Comparison of ENCODE assay signal across 8 cellular contexts in genomic region chr6:110875548-110876169, GRCh38. TPM values are rescaled to one million over a fixed set of nuclear protein-coding genes. Genes with fewer than 3 reads are reported as not detected.
A peak's percentile ranks its signal among the peaks of the same experiment; 100 is the strongest.
DNase-seq lines count a peak whose midpoint lies in the region; ATAC-seq and TF ChIP-seq lines count a peak whose summit lies in the region.

No MANE protein-coding gene starts in this region.

- H3K9me3 ChIP-seq in HCT116 (ENCODE audit: control insufficient read depth in 1 of 2, insufficient read depth in 1 of 2, low read depth in 1 of 2, low read length in 2 of 2), result no peaks in the 10 kb centered on the region
- H3K9me3 ChIP-seq in mucosa of rectum (ENCODE audit: control insufficient read depth in 2 of 2, low read length in 2 of 2), result no peaks in the 10 kb centered on the region

- DNase-seq in COR-L47 (lab: John Stamatoyannopoulos, UW), result peak; percentile 19
- no peak for DNase-seq in HCT116 (ENCODE audit: low read depth, low spot score)
- DNase-seq in NCI-H2171 treated with DMSO at 0.1 percent for 48 hours (lab: John Stamatoyannopoulos, UW), result peak; percentile 38
- DNase-seq in activated CD8-positive, alpha-beta memory T cell treated with anti-CD3 and anti-CD28 coated beads, Interleukin-2, amount 50 U/mL, for 4 hours, result peak; percentile 72
- peak; percentile 42 for DNase-seq in endothelial cell (ENCODE audit: low spot score)
- DNase-seq in stimulated activated CD8-positive, alpha-beta memory T cell treated with anti-CD3 and anti-CD28 coated beads, Interleukin-4, amount 100 ng/mL, for 24 hours (ENCODE audit: low read depth), result peak; percentile 52
- no peak for DNase-seq in UCSD-AML1 (lab: John Stamatoyannopoulos, UW; ENCODE audit: unreplicated experiment)

- TF ChIP-seq CTCF in HCT116 (IDR thresholded peaks at IDR 0.05 in 2 of 3, conservative IDR thresholded peaks at IDR 0.05 in 1 of 3; ENCODE audit: borderline replicate concordance in 1 of 3, insufficient read depth in 1 of 3, low read depth in 2 of 3, low read length in 2 of 3), result no peak
- TF ChIP-seq CTCF in endothelial cell (IDR thresholded peaks at IDR 0.05; ENCODE audit: unreplicated experiment), result no peak

- no peak overlapping the region for H2AFZ ChIP-seq in HCT116 (ENCODE audit: low read depth, low read length, poor library complexity, severe bottlenecking)

- peaks cover 25% of the 10 kb centered on the region for H3K4me1 Mint-ChIP-seq in endothelial cell (ENCODE audit: unreplicated experiment)

- no peaks in the 10 kb centered on the region for H3K9me3 Mint-ChIP-seq in endothelial cell (ENCODE audit: unreplicated experiment)

- peak overlapping the region; percentile 89 for H3K4me2 ChIP-seq in HCT116 (ENCODE audit: low read length)

- no peaks in the 10 kb centered on the region for H3K9me2 ChIP-seq in HCT116 (ENCODE audit: insufficient read depth)

- CTCF ChIA-PET in HCT116 (lab: Charles Lee), result interaction anchor here (1.8 kb wide), 1 partner anchor 193 kb away, joined by 10 read pairs; no protein-coding TSS in a partner anchor

- H3K4me3 ChIP-seq in HCT116 (replicated peaks in 1 of 2; ENCODE audit: low read depth in 1 of 2, low read length in 2 of 2) (peak overlapping the region; percentile 66 to 86), mucosa of rectum (ENCODE audit: low read length in 2 of 2) (peak overlapping the region; percentile 73 to 95)

- ATAC-seq in HCT116, result peak; percentile 16

- H3K4me3 Mint-ChIP-seq in endothelial cell (ENCODE audit: unreplicated experiment), result peak overlapping the region; percentile 91

- H3K36me3 Mint-ChIP-seq in endothelial cell (ENCODE audit: low read depth, unreplicated experiment), result peaks cover 4% of the 10 kb centered on the region

- H3K36me3 ChIP-seq in HCT116 (ENCODE audit: control insufficient read depth in 1 of 2, insufficient read depth in 2 of 2, low read length in 2 of 2) (peaks cover 0 to 4% of the 10 kb centered on the region in 2 experiments; a peak in 1 of 4 replicates), mucosa of rectum (ENCODE audit: control insufficient read depth in 2 of 2, insufficient read depth in 2 of 2, low read length in 2 of 2) (no peaks in the 10 kb centered on the region)

- H3K27ac ChIP-seq in HCT116 (ENCODE audit: low read depth, low read length), result peak overlapping the region; percentile 85
- H3K27ac ChIP-seq in mucosa of rectum (ENCODE audit: low read depth in 2 of 2, low read length in 2 of 2), result peak overlapping the region; percentile 92 to 94

- H3K9ac ChIP-seq in HCT116 (ENCODE audit: low read length), result peak overlapping the region; percentile 96
- H3K9ac ChIP-seq in mucosa of rectum (ENCODE audit: low read depth in 1 of 2, low read length in 2 of 2), result peak overlapping the region; percentile 74 to 85

- peaks cover 48% of the 10 kb centered on the region for H4K20me1 ChIP-seq in HCT116 (ENCODE audit: insufficient read depth)

- no peak for TF ChIP-seq POLR2A in HCT116 (IDR thresholded peaks at IDR 0.05; ENCODE audit: borderline replicate concordance, extremely low read depth, insufficient read depth, insufficient read length)

- H3K27me3 Mint-ChIP-seq in endothelial cell (ENCODE audit: unreplicated experiment), result peaks cover 1% of the 10 kb centered on the region

- POLR2A ChIA-PET in HCT116 (lab: Charles Lee), result interaction anchor here (0.7 to 2.3 kb wide), 15 partner anchors 8 to 193 kb away, joined by 3 to 45 read pairs (median 6); partner anchors contain the start of gene CDK19

- no peak for TF ChIP-seq RAD21 in HCT116 (IDR thresholded peaks at IDR 0.05; ENCODE audit: low read depth)

- RAD21 ChIA-PET in HCT116 (lab: Charles Lee; ENCODE audit: low non-redundant PET in 1 of 2, low total read pairs in 2 of 2, uncharacterized antibody in 2 of 2, unreplicated experiment in 2 of 2), result no interaction called here

- intact Hi-C loops in HCT116 (cut with micrococcal nuclease), result loop anchor here (5.0 kb wide), 2 partner anchors 173 to 348 kb away; no protein-coding TSS in a partner anchor

- H3K27ac Mint-ChIP-seq in endothelial cell (ENCODE audit: unreplicated experiment), result peak overlapping the region; percentile 13

- H3K4me1 ChIP-seq in HCT116 (ENCODE audit: control insufficient read depth in 1 of 2, insufficient read depth in 2 of 2, low read length in 2 of 2) (peaks cover 18 to 49% of the 10 kb centered on the region in 2 experiments), mucosa of rectum (ENCODE audit: control insufficient read depth in 2 of 2, insufficient read depth in 2 of 2, low read length in 2 of 2) (peaks cover 30 to 37% of the 10 kb centered on the region in 2 donors)

- peaks cover 62% of the 10 kb centered on the region for H3K79me2 ChIP-seq in HCT116 (ENCODE audit: insufficient read depth, low read length)

- TSS peak; percentile 80 for BruUV-seq in HCT116 (replicated peaks; lab: Mats Ljungman, UMichigan)

- H3K27me3 ChIP-seq in HCT116 (ENCODE audit: insufficient read depth, low read length), result no peaks in the 10 kb centered on the region
- no peaks in the 10 kb centered on the region for H3K27me3 ChIP-seq in mucosa of rectum (ENCODE audit: control insufficient read depth in 2 of 2, insufficient read depth in 2 of 2, low read length in 2 of 2)

TF ChIP-seq in HCT116, 20 proteins besides CTCF, POLR2A, EP300 and RAD21:
- peak; percentile 53; the same call in 1 of the 2 replicates for TF ChIP-seq SIN3A (IDR thresholded peaks at IDR 0.05; ENCODE audit: low read depth)
- no peak for TF ChIP-seq POLR2AphosphoS5 (IDR thresholded peaks at IDR 0.05; ENCODE audit: low read depth, low read length)
- no peak for TF ChIP-seq SRF (IDR thresholded peaks at IDR 0.05; ENCODE audit: low read depth)
- peak; percentile 77 for TF ChIP-seq ZFX (IDR thresholded peaks at IDR 0.05)

RNA-seq across cellular contexts. Expression of gene AMD1, which starts 1.1 kb away (rescaled TPM):
- total RNA-seq in HCT116 (2021; ENCODE audit: unreplicated experiment), result 71.4 TPM
- polyA plus RNA-seq in HCT116 (2012), result 21.0 and 27.5 TPM in 2 replicates
- 50.5 TPM for total RNA-seq in endothelial cell (ENCODE audit: unreplicated experiment)

Comparison
In these comparisons a context has a peak if more than half of its experiments do, and no peak if none do; other contexts are left out.
1. DNase-seq: peak in COR-L47 (single experiment), NCI-H2171 treated with DMSO at 0.1 percent for 48 hours (single experiment), activated CD8-positive, alpha-beta memory T cell treated with anti-CD3 and anti-CD28 coated beads, Interleukin-2, amount 50 U/mL, for 4 hours (single experiment), endothelial cell (single experiment) and stimulated activated CD8-positive, alpha-beta memory T cell treated with anti-CD3 and anti-CD28 coated beads, Interleukin-4, amount 100 ng/mL, for 24 hours (single experiment); none in HCT116 (single experiment) and UCSD-AML1 (single experiment).